8 cellular contexts compared by ENCODE assay signal in genomic region chr18:58044370-58045264, GRCh38. TPM values are rescaled to one million over a fixed set of nuclear protein-coding genes. Genes with fewer than 3 reads are reported as not detected.
DNase-seq lines count a peak whose midpoint lies in the region; ATAC-seq and TF ChIP-seq lines count a peak whose summit lies in the region.

No MANE protein-coding gene starts in this region.

- H3K36me3 ChIP-seq in SU-DHL-6 (ENCODE audit: low read length) (no peaks in the 10 kb centered on the region), iPS DF 6.9 (ENCODE audit: control insufficient read depth, insufficient read depth, low read length) (no peaks in the 10 kb centered on the region), gastrocnemius medialis (no peaks in the 10 kb centered on the region)

- no peaks in the 10 kb centered on the region for H3K79me2 ChIP-seq in SU-DHL-6 (ENCODE audit: insufficient read depth, low read length)

- TF ChIP-seq POLR2A in gastrocnemius medialis (IDR thresholded peaks at IDR 0.05) = no peak

- ATAC-seq in GM19468 (IDR thresholded peaks at IDR 0.05; ENCODE audit: extremely low read depth, unreplicated experiment) (peak; percentile 19), HG03565 (IDR thresholded peaks at IDR 0.05; ENCODE audit: unreplicated experiment) (peak; percentile 23), gastrocnemius medialis (peak; percentile 60 to 61)

- DNase-seq in DMS153 (lab: John Stamatoyannopoulos, UW) (peak; percentile 52), anterior cingulate cortex (lab: John Stamatoyannopoulos, UW) (peak in 46 of 58 donors; percentile 10 to 69 (median 42)), iPS DF 6.9 (ENCODE audit: low read depth, low spot score) (no peak), gastrocnemius medialis (peak in 1 of 2 donors; percentile 9), cerebellar nuclear complex (lab: John Stamatoyannopoulos, UW) (no peak)

- H3K27ac ChIP-seq in SU-DHL-6 (ENCODE audit: low read depth, low read length) = no peak overlapping the region
- no peak overlapping the region for H3K27ac ChIP-seq in iPS DF 6.9 (ENCODE audit: low read length)
- peak overlapping the region in 1 of 4 donors; percentile 27 for H3K27ac ChIP-seq in gastrocnemius medialis

- intact Hi-C loops in gastrocnemius medialis (cut with DNase I; ENCODE audit: low total_unique reads) = loop anchor here (5.0 to 10.0 kb wide), 3 partner anchors 278 to 450 kb away; no protein-coding TSS in a partner anchor

- no peaks in the 10 kb centered on the region for H3F3A ChIP-seq in SU-DHL-6 (ENCODE audit: insufficient read depth)

- H3K9ac ChIP-seq in SU-DHL-6 (ENCODE audit: low read length) = peak overlapping the region; percentile 63

- peak overlapping the region; percentile 71 for H3K4me3 ChIP-seq in SU-DHL-6 (ENCODE audit: insufficient read depth, low read length, poor library complexity, severe bottlenecking)
- peak overlapping the region; percentile 96 for H3K4me3 ChIP-seq in iPS DF 6.9 (ENCODE audit: low read length)
- peak overlapping the region; percentile 61 to 76 (median 67) for H3K4me3 ChIP-seq in gastrocnemius medialis

- no peaks in the 10 kb centered on the region for H3K9me2 ChIP-seq in SU-DHL-6 (replicated peaks; ENCODE audit: insufficient read depth, low read length)

- WGBS in iPS DF 6.9 (ENCODE audit: insufficient coverage, insufficient read length) = no CpG with 5 or more reads among the region's 95 CpGs

- H4K20me1 ChIP-seq in SU-DHL-6 (ENCODE audit: low read depth, low read length) = peaks cover 7% of the 10 kb centered on the region; the same call in 1 of the 2 replicates

- H3K27me3 ChIP-seq in SU-DHL-6 (ENCODE audit: low read length) (no peaks in the 10 kb centered on the region), iPS DF 6.9 (ENCODE audit: control insufficient read depth, insufficient read depth, low read length) (no peaks in the 10 kb centered on the region; the same call in none of the 2 replicates), gastrocnemius medialis (peaks cover 0 to 4% (median 0%) of the 10 kb centered on the region in 3 donors)

- peak overlapping the region; percentile 77 for H3K4me2 ChIP-seq in SU-DHL-6 (ENCODE audit: low read depth, low read length, poor library complexity, severe bottlenecking)

- no peaks in the 10 kb centered on the region for H3K9me3 ChIP-seq in SU-DHL-6 (ENCODE audit: insufficient read depth, low read length)
- no peaks in the 10 kb centered on the region for H3K9me3 ChIP-seq in iPS DF 6.9 (ENCODE audit: control insufficient read depth, insufficient read depth, low read length)
- H3K9me3 ChIP-seq in gastrocnemius medialis = no peaks in the 10 kb centered on the region

- in situ Hi-C loops in gastrocnemius medialis (cut with MboI; ENCODE audit: low sequenced_read_pairs in 4 of 4) = loop anchor here in 2 of 4 donors (5.0 to 25.0 kb wide), 3 partner anchors 73 to 293 kb away; no protein-coding TSS in a partner anchor

- H2AFZ ChIP-seq in SU-DHL-6 (ENCODE audit: low read depth, low read length, severe bottlenecking) = peak overlapping the region; percentile 53

- TF ChIP-seq CTCF in SU-DHL-6 (IDR thresholded peaks at IDR 0.05; ENCODE audit: insufficient read depth, low read length, poor library complexity, severe bottlenecking) (no peak), gastrocnemius medialis (IDR thresholded peaks at IDR 0.05 in 4 of 5, conservative IDR thresholded peaks at IDR 0.05 in 1 of 5) (no peak)

- H3K4me1 ChIP-seq in iPS DF 6.9 (ENCODE audit: control insufficient read depth, insufficient read depth, low read length) (peaks cover 4% of the 10 kb centered on the region; the same call in 1 of the 2 replicates), gastrocnemius medialis (peaks cover 0 to 16% of the 10 kb centered on the region in 2 donors)

RNA-seq across cellular contexts. Expression of gene NEDD4L, which starts 0.6 kb away (rescaled TPM):
- total RNA-seq in gastrocnemius medialis = 10 to 100 TPM; 27.4 to 81.5 (median 51.5) TPM

Comparison
In these comparisons a context has a peak if more than half of its experiments do, and no peak if none do; other contexts are left out.
1. DNase-seq: peak in DMS153 (single experiment) and anterior cingulate cortex (46 of 58); none in iPS DF 6.9 (single experiment) and cerebellar nuclear complex (0 of 2).
2. Peak in every context shown above with its lines, with median percentiles within 50 percentile points of each other: ATAC-seq and H3K4me3 ChIP-seq.